ENCODE assay signal across 8 cellular contexts in the genomic region with DNA sequence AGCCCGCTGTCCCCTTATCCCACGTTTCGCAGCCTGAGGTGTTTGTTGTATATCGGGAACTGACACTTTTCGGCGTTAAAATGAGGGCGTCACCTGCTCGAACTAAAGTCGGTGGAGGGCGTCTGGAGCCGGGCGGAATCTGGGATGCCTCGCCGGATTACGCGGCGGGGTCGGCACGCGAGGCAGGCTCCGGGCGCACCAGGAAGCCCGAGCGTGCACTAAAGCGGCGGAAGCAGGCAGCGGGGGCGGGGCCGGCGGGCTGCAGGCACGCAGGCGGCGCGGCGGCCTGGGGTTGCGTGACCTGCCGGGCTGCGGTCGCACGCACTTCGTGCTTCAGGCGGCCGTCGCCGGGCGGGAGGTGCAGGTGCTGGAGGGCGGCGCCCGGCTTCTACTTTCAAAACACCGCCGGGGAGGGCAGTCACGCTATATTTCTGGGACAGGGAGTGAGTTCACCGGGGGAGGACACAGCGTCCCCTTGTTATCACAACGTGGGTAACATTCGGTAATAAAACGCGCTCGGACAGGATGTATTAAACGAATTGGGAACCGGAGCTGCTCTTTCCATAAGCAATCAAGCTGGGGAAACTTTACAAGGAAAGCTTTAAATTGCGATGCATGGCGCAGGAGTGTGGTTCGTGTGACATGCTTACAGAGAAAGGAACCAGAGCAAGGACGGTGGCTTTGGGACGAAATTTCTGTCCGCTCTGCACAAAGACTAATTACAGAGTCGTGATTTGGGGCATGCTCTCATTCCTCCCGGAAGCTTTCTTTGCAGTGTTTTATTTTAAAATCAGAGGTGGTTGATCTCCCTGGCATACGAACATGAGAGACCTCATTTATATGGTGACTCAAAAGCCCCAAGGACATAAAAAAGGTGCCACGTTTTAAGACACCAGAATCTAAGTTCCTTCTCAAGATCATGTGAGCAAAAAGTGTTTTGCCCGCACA. TPM values are rescaled to one million over a fixed set of nuclear protein-coding genes. Genes with fewer than 3 reads are reported as not detected.
DNase-seq lines count a peak whose midpoint lies in the region; ATAC-seq, FAIRE-seq and TF ChIP-seq lines count a peak whose summit lies in the region.

No MANE protein-coding gene starts in this region.

- peak; percentile 10 for TF ChIP-seq CTCF in kidney (IDR thresholded peaks at IDR 0.05; ENCODE audit: borderline replicate concordance, extremely low read depth, insufficient read depth)

- intact Hi-C loops in kidney (cut with DNase I), result no loop called here

- no peaks in the 10 kb centered on the region for H3K9me3 ChIP-seq in kidney (ENCODE audit: control insufficient read depth in 1 of 2, low read length in 2 of 2)

- DNase-seq in 8988T (peak; percentile 61), NCI-H2107 (lab: John Stamatoyannopoulos, UW) (peak; percentile 72), kidney (peak; percentile 94)
- peak; percentile 84 for DNase-seq in central memory CD4-positive, alpha-beta T cell
- DNase-seq in stimulated activated CD4-positive, alpha-beta T cell treated with anti-CD3 and anti-CD28 coated beads, Interleukin-15, amount 100 ng/mL, for 48 hours (ENCODE audit: low read depth in 2 of 2), result peak; percentile 71 to 80

- peak overlapping the region; percentile 33 to 90 for H3K9ac ChIP-seq in kidney (ENCODE audit: low read length in 2 of 2)

- peaks cover 0 to 25% of the 10 kb centered on the region in 2 donors for H3K4me1 ChIP-seq in kidney (ENCODE audit: control insufficient read depth in 1 of 2, insufficient read depth in 1 of 2, low read depth in 1 of 2, low read length in 2 of 2)

- H3K27ac ChIP-seq in kidney (ENCODE audit: low read depth in 2 of 2, low read length in 2 of 2), result peak overlapping the region; percentile 68 to 80

- ATAC-seq in GM18508 (IDR thresholded peaks at IDR 0.05; ENCODE audit: insufficient read depth, unreplicated experiment) (peak; percentile 33), HG02943 (IDR thresholded peaks at IDR 0.05; ENCODE audit: low read depth, unreplicated experiment) (peak; percentile 64)
- peak; percentile 74 to 75 for ATAC-seq in activated CD4-positive, CD25-positive, alpha-beta regulatory T cell treated with anti-CD3 and anti-CD28 coated beads, Interleukin-2, amount 50 U/mL, for 24 hours

- H3K4me3 ChIP-seq in kidney (ENCODE audit: low read length in 2 of 2), result peak overlapping the region; percentile 90 to 92

- no peaks in the 10 kb centered on the region for H3K36me3 ChIP-seq in kidney (ENCODE audit: control insufficient read depth in 1 of 2, insufficient read depth in 2 of 2, low read length in 2 of 2)

- no peak for FAIRE-seq in kidney (lab: Jason Lieb, UNC)

RNA-seq across cellular contexts. Expression of a gene that starts 9.1 kb away (rescaled TPM):
- total RNA-seq in kidney, result 1.6 TPM
- 1.8 TPM for polyA plus RNA-seq in kidney (ENCODE audit: insufficient read depth, low read depth, low replicate concordance)

Comparison
In these comparisons a context has a peak if more than half of its experiments do, and no peak if none do; other contexts are left out.
1. Peak in every context shown above with its lines: DNase-seq, ATAC-seq, H3K4me3 ChIP-seq and H3K27ac ChIP-seq.